In the genomic region with DNA sequence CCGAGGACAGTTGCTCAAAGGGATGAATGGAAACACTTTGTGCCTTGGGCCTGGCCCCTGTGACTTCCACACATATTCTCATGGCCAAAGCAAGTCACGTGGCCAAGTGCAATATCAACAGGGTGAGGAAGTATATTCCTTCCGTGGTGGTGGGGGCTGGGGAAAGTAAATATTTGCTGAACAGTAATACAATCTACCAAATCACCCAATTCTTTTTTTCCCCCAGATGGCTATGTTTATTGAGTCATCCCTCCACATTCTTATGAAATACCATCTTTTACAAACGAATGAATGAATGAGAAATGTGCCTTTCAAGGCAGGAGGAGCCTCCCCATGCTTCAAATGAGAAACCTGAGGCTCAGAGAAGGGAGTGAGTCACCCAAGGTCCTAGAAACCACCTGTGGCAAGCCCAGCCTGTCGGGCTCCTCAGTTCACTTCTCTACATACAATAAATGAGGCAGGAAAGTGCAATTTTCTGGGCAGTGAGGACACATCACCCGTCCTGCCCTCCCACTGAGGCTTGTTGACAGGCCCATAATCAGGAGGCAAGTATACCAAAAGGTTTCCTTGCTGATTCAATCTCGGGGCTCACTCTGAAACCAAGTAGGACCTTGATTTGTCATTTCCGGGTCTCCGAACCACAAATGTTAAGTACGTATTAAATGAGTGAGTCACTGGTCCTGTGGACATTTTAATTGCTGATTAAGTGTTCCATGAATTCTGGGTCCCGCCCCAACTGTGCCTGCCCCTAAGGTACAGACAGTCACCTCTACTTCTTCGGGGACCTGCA, we compare ENCODE assay signal across 1 cellular context.
TF ChIP-seq lines count a peak whose summit lies in the region.

No MANE protein-coding gene starts in this region.

TF ChIP-seq in HepG2, 621 proteins besides CTCF, POLR2A, EP300 and RAD21 (continued from another document and continues in another):
- TF ChIP-seq, protein P1, sequence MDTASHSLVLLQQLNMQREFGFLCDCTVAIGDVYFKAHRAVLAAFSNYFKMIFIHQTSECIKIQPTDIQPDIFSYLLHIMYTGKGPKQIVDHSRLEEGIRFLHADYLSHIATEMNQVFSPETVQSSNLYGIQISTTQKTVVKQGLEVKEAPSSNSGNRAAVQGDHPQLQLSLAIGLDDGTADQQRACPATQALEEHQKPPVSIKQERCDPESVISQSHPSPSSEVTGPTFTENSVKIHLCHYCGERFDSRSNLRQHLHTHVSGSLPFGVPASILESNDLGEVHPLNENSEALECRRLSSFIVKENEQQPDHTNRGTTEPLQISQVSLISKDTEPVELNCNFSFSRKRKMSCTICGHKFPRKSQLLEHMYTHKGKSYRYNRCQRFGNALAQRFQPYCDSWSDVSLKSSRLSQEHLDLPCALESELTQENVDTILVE (CRISPR knock-in tag; IDR thresholded peaks at IDR 0.05): peak; percentile 95
- TF ChIP-seq YEATS4 (CRISPR knock-in tag; IDR thresholded peaks at IDR 0.05; ENCODE audit: borderline replicate concordance) (no peak; the same call in 1 of the 2 replicates), HOXA3 (CRISPR knock-in tag; IDR thresholded peaks at IDR 0.05) (peak; percentile 85), JUNB (CRISPR knock-in tag; IDR thresholded peaks at IDR 0.05; ENCODE audit: borderline replicate concordance) (peak; percentile 71; the same call in 1 of the 2 replicates), SYNCRIP (IDR thresholded peaks at IDR 0.05; ENCODE audit: insufficient read depth, low read depth, low read length) (no peak), KDM5A (IDR thresholded peaks at IDR 0.05; ENCODE audit: borderline replicate concordance, low read length) (no peak), ESRRA (CRISPR knock-in tag; IDR thresholded peaks at IDR 0.05; ENCODE audit: low read depth) (0 out of 2 replicates have a peak, but pooled peaks have one; percentile 40), STAT5B (CRISPR knock-in tag; IDR thresholded peaks at IDR 0.05) (0 out of 2 replicates have a peak, but pooled peaks have one; percentile 18), ZNF292 (CRISPR knock-in tag; IDR thresholded peaks at IDR 0.05; ENCODE audit: borderline replicate concordance, low read depth) (peak; percentile 70; the same call in 1 of the 2 replicates), SAP130 (CRISPR knock-in tag; IDR thresholded peaks at IDR 0.05; ENCODE audit: low read depth) (peak; percentile 93), SUZ12 (IDR thresholded peaks at IDR 0.05; ENCODE audit: low read depth, low read length) (no peak), BHLHE40 (IDR thresholded peaks at IDR 0.05; ENCODE audit: low read length) (peak; percentile 96), SP5 (CRISPR knock-in tag; IDR thresholded peaks at IDR 0.05; ENCODE audit: borderline replicate concordance, low read depth) (peak; percentile 67), TBX3 (IDR thresholded peaks at IDR 0.05; ENCODE audit: borderline replicate concordance) (peak; percentile 95), ZNF558 (CRISPR knock-in tag; IDR thresholded peaks at IDR 0.05; ENCODE audit: borderline replicate concordance) (peak; percentile 72; the same call in 1 of the 2 replicates), SIX4 (CRISPR knock-in tag; IDR thresholded peaks at IDR 0.05) (peak; percentile 95), ZSCAN21 (CRISPR knock-in tag; IDR thresholded peaks at IDR 0.05; ENCODE audit: borderline replicate concordance) (peak; percentile 66), HIVEP1 (CRISPR knock-in tag; IDR thresholded peaks at IDR 0.05) (peak; percentile 9; the same call in 1 of the 2 replicates), ZIK1 (CRISPR knock-in tag; IDR thresholded peaks at IDR 0.05; ENCODE audit: borderline replicate concordance, low read depth) (peak; percentile 64; the same call in 1 of the 2 replicates), RXRB (CRISPR knock-in tag; IDR thresholded peaks at IDR 0.05; ENCODE audit: borderline replicate concordance) (peak; percentile 88), AKAP8 (CRISPR knock-in tag; IDR thresholded peaks at IDR 0.05) (no peak; the same call in 1 of the 2 replicates), SOX6 (IDR thresholded peaks at IDR 0.05) (no peak), SOX6 (CRISPR knock-in tag; IDR thresholded peaks at IDR 0.05) (peak; percentile 97), ZNF768 (CRISPR knock-in tag; IDR thresholded peaks at IDR 0.05) (no peak), ZNF549 (CRISPR knock-in tag; IDR thresholded peaks at IDR 0.05) (no peak), CAMTA2 (CRISPR knock-in tag; IDR thresholded peaks at IDR 0.05; ENCODE audit: borderline replicate concordance) (0 out of 2 replicates have a peak, but pooled peaks have one; percentile 25), SOX13 (IDR thresholded peaks at IDR 0.05) (peak; percentile 82), SOX13 (CRISPR knock-in tag; conservative IDR thresholded peaks at IDR 0.05 in 1 of 2, IDR thresholded peaks at IDR 0.05 in 1 of 2) (peak in 1 of 2 experiments; percentile 95; a peak in 2 of 4 replicates), PHF21A (CRISPR knock-in tag; IDR thresholded peaks at IDR 0.05) (peak; percentile 97), WIZ (CRISPR knock-in tag; IDR thresholded peaks at IDR 0.05) (no peak), HHEX (CRISPR knock-in tag; IDR thresholded peaks at IDR 0.05) (peak; percentile 99), MED13 (CRISPR knock-in tag; IDR thresholded peaks at IDR 0.05) (peak; percentile 78; the same call in 1 of the 2 replicates), TCF7 (IDR thresholded peaks at IDR 0.05; ENCODE audit: low read depth) (peak; percentile 74), SP1 (IDR thresholded peaks at IDR 0.05) (no peak), SP1 (CRISPR knock-in tag; IDR thresholded peaks at IDR 0.05) (peak; percentile 67; the same call in 1 of the 2 replicates), KAT7 (CRISPR knock-in tag; IDR thresholded peaks at IDR 0.05; ENCODE audit: borderline replicate concordance) (0 out of 2 replicates have a peak, but pooled peaks have one; percentile 44)
- TF ChIP-seq, protein P2, sequence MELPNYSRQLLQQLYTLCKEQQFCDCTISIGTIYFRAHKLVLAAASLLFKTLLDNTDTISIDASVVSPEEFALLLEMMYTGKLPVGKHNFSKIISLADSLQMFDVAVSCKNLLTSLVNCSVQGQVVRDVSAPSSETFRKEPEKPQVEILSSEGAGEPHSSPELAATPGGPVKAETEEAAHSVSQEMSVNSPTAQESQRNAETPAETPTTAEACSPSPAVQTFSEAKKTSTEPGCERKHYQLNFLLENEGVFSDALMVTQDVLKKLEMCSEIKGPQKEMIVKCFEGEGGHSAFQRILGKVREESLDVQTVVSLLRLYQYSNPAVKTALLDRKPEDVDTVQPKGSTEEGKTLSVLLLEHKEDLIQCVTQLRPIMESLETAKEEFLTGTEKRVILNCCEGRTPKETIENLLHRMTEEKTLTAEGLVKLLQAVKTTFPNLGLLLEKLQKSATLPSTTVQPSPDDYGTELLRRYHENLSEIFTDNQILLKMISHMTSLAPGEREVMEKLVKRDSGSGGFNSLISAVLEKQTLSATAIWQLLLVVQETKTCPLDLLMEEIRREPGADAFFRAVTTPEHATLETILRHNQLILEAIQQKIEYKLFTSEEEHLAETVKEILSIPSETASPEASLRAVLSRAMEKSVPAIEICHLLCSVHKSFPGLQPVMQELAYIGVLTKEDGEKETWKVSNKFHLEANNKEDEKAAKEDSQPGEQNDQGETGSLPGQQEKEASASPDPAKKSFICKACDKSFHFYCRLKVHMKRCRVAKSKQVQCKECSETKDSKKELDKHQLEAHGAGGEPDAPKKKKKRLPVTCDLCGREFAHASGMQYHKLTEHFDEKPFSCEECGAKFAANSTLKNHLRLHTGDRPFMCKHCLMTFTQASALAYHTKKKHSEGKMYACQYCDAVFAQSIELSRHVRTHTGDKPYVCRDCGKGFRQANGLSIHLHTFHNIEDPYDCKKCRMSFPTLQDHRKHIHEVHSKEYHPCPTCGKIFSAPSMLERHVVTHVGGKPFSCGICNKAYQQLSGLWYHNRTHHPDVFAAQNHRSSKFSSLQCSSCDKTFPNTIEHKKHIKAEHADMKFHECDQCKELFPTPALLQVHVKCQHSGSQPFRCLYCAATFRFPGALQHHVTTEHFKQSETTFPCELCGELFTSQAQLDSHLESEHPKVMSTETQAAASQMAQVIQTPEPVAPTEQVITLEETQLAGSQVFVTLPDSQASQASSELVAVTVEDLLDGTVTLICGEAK (IDR thresholded peaks at IDR 0.05): no peak
- TF ChIP-seq, protein P2 (CRISPR knock-in tag; IDR thresholded peaks at IDR 0.05): peak; percentile 21; the same call in 1 of the 2 replicates
- TF ChIP-seq, protein P3, sequence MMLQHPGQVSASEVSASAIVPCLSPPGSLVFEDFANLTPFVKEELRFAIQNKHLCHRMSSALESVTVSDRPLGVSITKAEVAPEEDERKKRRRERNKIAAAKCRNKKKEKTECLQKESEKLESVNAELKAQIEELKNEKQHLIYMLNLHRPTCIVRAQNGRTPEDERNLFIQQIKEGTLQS (CRISPR knock-in tag; IDR thresholded peaks at IDR 0.05): peak; percentile 89
- TF ChIP-seq, protein P4, sequence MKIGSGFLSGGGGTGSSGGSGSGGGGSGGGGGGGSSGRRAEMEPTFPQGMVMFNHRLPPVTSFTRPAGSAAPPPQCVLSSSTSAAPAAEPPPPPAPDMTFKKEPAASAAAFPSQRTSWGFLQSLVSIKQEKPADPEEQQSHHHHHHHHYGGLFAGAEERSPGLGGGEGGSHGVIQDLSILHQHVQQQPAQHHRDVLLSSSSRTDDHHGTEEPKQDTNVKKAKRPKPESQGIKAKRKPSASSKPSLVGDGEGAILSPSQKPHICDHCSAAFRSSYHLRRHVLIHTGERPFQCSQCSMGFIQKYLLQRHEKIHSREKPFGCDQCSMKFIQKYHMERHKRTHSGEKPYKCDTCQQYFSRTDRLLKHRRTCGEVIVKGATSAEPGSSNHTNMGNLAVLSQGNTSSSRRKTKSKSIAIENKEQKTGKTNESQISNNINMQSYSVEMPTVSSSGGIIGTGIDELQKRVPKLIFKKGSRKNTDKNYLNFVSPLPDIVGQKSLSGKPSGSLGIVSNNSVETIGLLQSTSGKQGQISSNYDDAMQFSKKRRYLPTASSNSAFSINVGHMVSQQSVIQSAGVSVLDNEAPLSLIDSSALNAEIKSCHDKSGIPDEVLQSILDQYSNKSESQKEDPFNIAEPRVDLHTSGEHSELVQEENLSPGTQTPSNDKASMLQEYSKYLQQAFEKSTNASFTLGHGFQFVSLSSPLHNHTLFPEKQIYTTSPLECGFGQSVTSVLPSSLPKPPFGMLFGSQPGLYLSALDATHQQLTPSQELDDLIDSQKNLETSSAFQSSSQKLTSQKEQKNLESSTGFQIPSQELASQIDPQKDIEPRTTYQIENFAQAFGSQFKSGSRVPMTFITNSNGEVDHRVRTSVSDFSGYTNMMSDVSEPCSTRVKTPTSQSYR (CRISPR knock-in tag; IDR thresholded peaks at IDR 0.05; ENCODE audit: borderline replicate concordance): peak; percentile 100
- TF ChIP-seq, protein P5, sequence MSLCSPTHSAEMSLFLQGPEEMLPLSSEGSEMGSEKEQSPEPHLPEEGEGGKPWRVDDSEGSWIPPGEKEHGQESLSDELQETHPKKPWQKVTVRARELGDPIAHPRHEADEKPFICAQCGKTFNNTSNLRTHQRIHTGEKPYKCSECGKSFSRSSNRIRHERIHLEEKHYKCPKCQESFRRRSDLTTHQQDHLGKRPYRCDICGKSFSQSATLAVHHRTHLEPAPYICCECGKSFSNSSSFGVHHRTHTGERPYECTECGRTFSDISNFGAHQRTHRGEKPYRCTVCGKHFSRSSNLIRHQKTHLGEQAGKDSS (CRISPR knock-in tag; IDR thresholded peaks at IDR 0.05; ENCODE audit: borderline replicate concordance, low read depth): peak; percentile 82; the same call in 1 of the 2 replicates
- TF ChIP-seq, protein P6, sequence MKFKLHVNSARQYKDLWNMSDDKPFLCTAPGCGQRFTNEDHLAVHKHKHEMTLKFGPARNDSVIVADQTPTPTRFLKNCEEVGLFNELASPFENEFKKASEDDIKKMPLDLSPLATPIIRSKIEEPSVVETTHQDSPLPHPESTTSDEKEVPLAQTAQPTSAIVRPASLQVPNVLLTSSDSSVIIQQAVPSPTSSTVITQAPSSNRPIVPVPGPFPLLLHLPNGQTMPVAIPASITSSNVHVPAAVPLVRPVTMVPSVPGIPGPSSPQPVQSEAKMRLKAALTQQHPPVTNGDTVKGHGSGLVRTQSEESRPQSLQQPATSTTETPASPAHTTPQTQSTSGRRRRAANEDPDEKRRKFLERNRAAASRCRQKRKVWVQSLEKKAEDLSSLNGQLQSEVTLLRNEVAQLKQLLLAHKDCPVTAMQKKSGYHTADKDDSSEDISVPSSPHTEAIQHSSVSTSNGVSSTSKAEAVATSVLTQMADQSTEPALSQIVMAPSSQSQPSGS (CRISPR knock-in tag; IDR thresholded peaks at IDR 0.05): peak; percentile 83
